Comparison of ENCODE assay signal across 2 cellular contexts in the genomic region with DNA sequence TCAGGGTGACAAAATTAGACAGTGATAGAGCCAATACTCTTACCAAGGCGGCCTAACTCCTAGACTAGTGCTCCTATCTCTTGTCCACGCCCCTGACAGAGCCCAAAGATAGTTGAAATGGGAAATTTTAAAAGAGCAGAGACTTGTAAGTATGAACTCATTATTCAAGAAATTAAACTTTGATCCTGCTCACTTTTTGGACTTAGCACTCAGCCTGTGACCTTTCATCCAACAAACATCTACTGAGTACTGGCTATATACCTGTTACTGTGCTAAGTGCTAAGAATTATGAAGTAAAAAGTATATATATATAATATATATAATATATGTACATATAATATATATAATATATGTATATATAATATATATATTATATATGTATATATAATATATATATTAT.
TF ChIP-seq lines count a peak whose summit lies in the region.

No MANE protein-coding gene starts in this region.

TF ChIP-seq in SK-N-SH, 30 proteins besides CTCF, POLR2A, EP300 and RAD21 (continued from another document):
- TF ChIP-seq, protein P1, sequence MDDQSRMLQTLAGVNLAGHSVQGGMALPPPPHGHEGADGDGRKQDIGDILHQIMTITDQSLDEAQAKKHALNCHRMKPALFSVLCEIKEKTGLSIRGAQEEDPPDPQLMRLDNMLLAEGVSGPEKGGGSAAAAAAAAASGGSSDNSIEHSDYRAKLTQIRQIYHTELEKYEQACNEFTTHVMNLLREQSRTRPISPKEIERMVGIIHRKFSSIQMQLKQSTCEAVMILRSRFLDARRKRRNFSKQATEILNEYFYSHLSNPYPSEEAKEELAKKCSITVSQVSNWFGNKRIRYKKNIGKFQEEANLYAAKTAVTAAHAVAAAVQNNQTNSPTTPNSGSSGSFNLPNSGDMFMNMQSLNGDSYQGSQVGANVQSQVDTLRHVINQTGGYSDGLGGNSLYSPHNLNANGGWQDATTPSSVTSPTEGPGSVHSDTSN (IDR thresholded peaks at IDR 0.05) = no peak
- no peak for TF ChIP-seq TEAD4 (IDR thresholded peaks at IDR 0.05; ENCODE audit: borderline replicate concordance, insufficient read depth)
TF ChIP-seq in SK-N-SH: peak in this region for 0.

TF ChIP-seq in SK-N-SH treated with all-trans-retinoic acid at 6 μM for 48 hours, 23 proteins besides CTCF, POLR2A, EP300 and RAD21 (continued from another document):
- TF ChIP-seq ZC3H10 (CRISPR knock-in tag; IDR thresholded peaks at IDR 0.05) (no peak), CSDC2 (CRISPR knock-in tag; IDR thresholded peaks at IDR 0.05) (no peak), ESRRG (CRISPR knock-in tag; IDR thresholded peaks at IDR 0.05) (no peak), TOX (CRISPR knock-in tag; IDR thresholded peaks at IDR 0.05; ENCODE audit: borderline replicate concordance) (no peak), ISL1 (CRISPR knock-in tag; IDR thresholded peaks at IDR 0.05) (no peak), ARNTL (CRISPR knock-in tag; IDR thresholded peaks at IDR 0.05; ENCODE audit: borderline replicate concordance, low read depth) (no peak), RARB (CRISPR knock-in tag; IDR thresholded peaks at IDR 0.05) (no peak), TCF4 (CRISPR knock-in tag; IDR thresholded peaks at IDR 0.05; ENCODE audit: borderline replicate concordance) (no peak), ZNF8 (CRISPR knock-in tag; IDR thresholded peaks at IDR 0.05) (no peak), BACH2 (CRISPR knock-in tag; IDR thresholded peaks at IDR 0.05; ENCODE audit: borderline replicate concordance) (no peak)
- TF ChIP-seq, protein P2, sequence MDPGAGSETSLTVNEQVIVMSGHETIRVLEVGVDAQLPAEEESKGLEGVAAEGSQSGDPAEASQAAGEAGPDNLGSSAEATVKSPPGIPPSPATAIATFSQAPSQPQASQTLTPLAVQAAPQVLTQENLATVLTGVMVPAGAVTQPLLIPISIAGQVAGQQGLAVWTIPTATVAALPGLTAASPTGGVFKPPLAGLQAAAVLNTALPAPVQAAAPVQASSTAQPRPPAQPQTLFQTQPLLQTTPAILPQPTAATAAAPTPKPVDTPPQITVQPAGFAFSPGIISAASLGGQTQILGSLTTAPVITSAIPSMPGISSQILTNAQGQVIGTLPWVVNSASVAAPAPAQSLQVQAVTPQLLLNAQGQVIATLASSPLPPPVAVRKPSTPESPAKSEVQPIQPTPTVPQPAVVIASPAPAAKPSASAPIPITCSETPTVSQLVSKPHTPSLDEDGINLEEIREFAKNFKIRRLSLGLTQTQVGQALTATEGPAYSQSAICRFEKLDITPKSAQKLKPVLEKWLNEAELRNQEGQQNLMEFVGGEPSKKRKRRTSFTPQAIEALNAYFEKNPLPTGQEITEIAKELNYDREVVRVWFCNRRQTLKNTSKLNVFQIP (CRISPR knock-in tag; IDR thresholded peaks at IDR 0.05; ENCODE audit: borderline replicate concordance, low read depth) = no peak
- TF ChIP-seq, protein P3, sequence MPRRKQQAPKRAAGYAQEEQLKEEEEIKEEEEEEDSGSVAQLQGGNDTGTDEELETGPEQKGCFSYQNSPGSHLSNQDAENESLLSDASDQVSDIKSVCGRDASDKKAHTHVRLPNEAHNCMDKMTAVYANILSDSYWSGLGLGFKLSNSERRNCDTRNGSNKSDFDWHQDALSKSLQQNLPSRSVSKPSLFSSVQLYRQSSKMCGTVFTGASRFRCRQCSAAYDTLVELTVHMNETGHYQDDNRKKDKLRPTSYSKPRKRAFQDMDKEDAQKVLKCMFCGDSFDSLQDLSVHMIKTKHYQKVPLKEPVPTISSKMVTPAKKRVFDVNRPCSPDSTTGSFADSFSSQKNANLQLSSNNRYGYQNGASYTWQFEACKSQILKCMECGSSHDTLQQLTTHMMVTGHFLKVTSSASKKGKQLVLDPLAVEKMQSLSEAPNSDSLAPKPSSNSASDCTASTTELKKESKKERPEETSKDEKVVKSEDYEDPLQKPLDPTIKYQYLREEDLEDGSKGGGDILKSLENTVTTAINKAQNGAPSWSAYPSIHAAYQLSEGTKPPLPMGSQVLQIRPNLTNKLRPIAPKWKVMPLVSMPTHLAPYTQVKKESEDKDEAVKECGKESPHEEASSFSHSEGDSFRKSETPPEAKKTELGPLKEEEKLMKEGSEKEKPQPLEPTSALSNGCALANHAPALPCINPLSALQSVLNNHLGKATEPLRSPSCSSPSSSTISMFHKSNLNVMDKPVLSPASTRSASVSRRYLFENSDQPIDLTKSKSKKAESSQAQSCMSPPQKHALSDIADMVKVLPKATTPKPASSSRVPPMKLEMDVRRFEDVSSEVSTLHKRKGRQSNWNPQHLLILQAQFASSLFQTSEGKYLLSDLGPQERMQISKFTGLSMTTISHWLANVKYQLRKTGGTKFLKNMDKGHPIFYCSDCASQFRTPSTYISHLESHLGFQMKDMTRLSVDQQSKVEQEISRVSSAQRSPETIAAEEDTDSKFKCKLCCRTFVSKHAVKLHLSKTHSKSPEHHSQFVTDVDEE (CRISPR knock-in tag; IDR thresholded peaks at IDR 0.05) = no peak
- TF ChIP-seq, protein P4, sequence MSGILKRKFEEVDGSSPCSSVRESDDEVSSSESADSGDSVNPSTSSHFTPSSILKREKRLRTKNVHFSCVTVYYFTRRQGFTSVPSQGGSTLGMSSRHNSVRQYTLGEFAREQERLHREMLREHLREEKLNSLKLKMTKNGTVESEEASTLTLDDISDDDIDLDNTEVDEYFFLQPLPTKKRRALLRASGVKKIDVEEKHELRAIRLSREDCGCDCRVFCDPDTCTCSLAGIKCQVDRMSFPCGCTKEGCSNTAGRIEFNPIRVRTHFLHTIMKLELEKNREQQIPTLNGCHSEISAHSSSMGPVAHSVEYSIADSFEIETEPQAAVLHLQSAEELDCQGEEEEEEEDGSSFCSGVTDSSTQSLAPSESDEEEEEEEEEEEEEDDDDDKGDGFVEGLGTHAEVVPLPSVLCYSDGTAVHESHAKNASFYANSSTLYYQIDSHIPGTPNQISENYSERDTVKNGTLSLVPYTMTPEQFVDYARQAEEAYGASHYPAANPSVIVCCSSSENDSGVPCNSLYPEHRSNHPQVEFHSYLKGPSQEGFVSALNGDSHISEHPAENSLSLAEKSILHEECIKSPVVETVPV (CRISPR knock-in tag; IDR thresholded peaks at IDR 0.05) = no peak
